In the genomic region with DNA sequence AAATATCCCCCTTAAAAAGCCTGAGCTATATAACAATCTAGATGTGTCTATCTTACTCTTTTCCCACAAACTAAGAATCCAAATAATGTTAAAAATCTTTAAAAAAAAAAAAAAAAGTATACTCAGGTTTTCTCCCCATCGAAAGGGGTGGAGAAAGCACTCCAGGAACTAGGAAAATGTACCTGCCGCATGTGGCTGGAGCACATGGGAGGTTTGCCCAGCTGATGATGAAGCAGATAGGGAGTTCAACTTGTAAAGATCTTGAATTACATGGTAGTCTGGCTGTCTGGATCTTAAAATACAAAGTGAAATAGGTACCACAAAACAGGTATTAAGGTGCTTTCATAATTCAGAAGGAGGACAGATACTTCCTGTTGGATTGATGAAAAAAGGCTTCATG, we compare ENCODE assay signal across 10 cellular contexts. TPM values are rescaled to one million over a fixed set of nuclear protein-coding genes. Genes with fewer than 3 reads are reported as not detected.
A peak's percentile ranks its signal among the peaks of the same experiment; 100 is the strongest.
DNase-seq lines count a peak whose midpoint lies in the region; ATAC-seq lines count a peak whose summit lies in the region.
"Had no signal": no experiment of that assay in that cellular context is flagged by ENCODE, and none has a peak within 500 bp of the region (broad histone marks: within the 10 kb centered on the region; RNA-seq: fewer than 3 reads in every experiment).

No MANE protein-coding gene starts in this region.

- no peak overlapping the region for H4K8ac ChIP-seq in trophoblast cell (ENCODE audit: low read depth, low read length)

- H4K91ac ChIP-seq in trophoblast cell (ENCODE audit: low read depth, low read length) = no peak overlapping the region

- H3K27me3 ChIP-seq in NT2/D1 (ENCODE audit: insufficient read depth, insufficient read length) (no peaks in the 10 kb centered on the region), duodenal mucosa (ENCODE audit: control insufficient read depth in 1 of 2, insufficient read depth in 2 of 2, low read length in 2 of 2) (no peaks in the 10 kb centered on the region), trophoblast cell (ENCODE audit: insufficient read depth, low read length) (no peaks in the 10 kb centered on the region)

- H3K4me2 ChIP-seq in trophoblast cell (ENCODE audit: low read length) = no peak overlapping the region

- H3K4me3 ChIP-seq in NT2/D1 (ENCODE audit: insufficient read length, low read depth) = peak overlapping the region; percentile 92
- peak overlapping the region; percentile 93 to 95 for H3K4me3 ChIP-seq in duodenal mucosa (ENCODE audit: low read depth in 1 of 2, low read length in 2 of 2)
- H3K4me3 ChIP-seq in trophoblast cell (ENCODE audit: low read depth, low read length) = no peak overlapping the region

- H2AFZ ChIP-seq in trophoblast cell (ENCODE audit: insufficient read depth, low read length, poor library complexity) = no peak overlapping the region

- POLR2A ChIA-PET in activated CD4-positive, alpha-beta T cell treated with anti-CD3 and anti-CD28 coated beads for 36 hours (lab: Charles Lee) = interaction anchor here (0.7 to 2.2 kb wide), 2 partner anchors 9 to 116 kb away, joined by 4 to 9 read pairs; a partner anchor contains a TSS

- no peak overlapping the region for H3K14ac ChIP-seq in trophoblast cell (ENCODE audit: low read length)

- no peaks in the 10 kb centered on the region for H3K9me3 Mint-ChIP-seq in activated CD4-positive, alpha-beta T cell treated with anti-CD3 and anti-CD28 coated beads for 36 hours (ENCODE audit: low read depth)

- H3K79me1 ChIP-seq in trophoblast cell (ENCODE audit: low read length) = peaks cover 6% of the 10 kb centered on the region

- H2BK5ac ChIP-seq in trophoblast cell (ENCODE audit: low read depth, low read length, poor library complexity) = no peak overlapping the region

- H3K4me1 Mint-ChIP-seq in activated CD4-positive, alpha-beta T cell treated with anti-CD3 and anti-CD28 coated beads for 36 hours = peaks cover 25% of the 10 kb centered on the region

- no peak overlapping the region for H3K23ac ChIP-seq in trophoblast cell (ENCODE audit: low read length)

- H3K9ac ChIP-seq in NT2/D1 (ENCODE audit: insufficient read length, low read depth) = no peak overlapping the region
- H3K9ac ChIP-seq in duodenal mucosa (ENCODE audit: low read depth in 1 of 2, low read length in 2 of 2) = no peak overlapping the region
- no peak overlapping the region for H3K9ac ChIP-seq in trophoblast cell (ENCODE audit: low read length)

- peak overlapping the region; percentile 86 for H3K4ac ChIP-seq in trophoblast cell (ENCODE audit: low read depth, low read length)

- H3K36me3 ChIP-seq in NT2/D1 (ENCODE audit: insufficient read depth, insufficient read length, low read length) = peaks cover 4% of the 10 kb centered on the region
- peaks cover 0 to 4% of the 10 kb centered on the region in 2 donors for H3K36me3 ChIP-seq in duodenal mucosa (ENCODE audit: control insufficient read depth in 1 of 2, insufficient read depth in 2 of 2, low read length in 2 of 2)
- H3K36me3 ChIP-seq in trophoblast cell (ENCODE audit: control insufficient read depth in 1 of 2, insufficient read depth in 2 of 2, low read length in 2 of 2) = peaks cover 3 to 7% of the 10 kb centered on the region in 2 experiments

- H3K27ac Mint-ChIP-seq in activated CD4-positive, alpha-beta T cell treated with anti-CD3 and anti-CD28 coated beads for 36 hours = peak overlapping the region; percentile 23

- H2BK12ac ChIP-seq in trophoblast cell (ENCODE audit: low read length) = no peak overlapping the region

- intact Hi-C loops in activated CD4-positive, alpha-beta T cell treated with anti-CD3 and anti-CD28 coated beads for 36 hours (cut with DNase I, micrococcal nuclease) = loop anchor here in 1 of 2 experiments (5.0 kb wide), 1 partner anchor 607 kb away; a partner anchor contains a TSS

- peaks cover 21% of the 10 kb centered on the region for H3K36me3 Mint-ChIP-seq in activated CD4-positive, alpha-beta T cell treated with anti-CD3 and anti-CD28 coated beads for 36 hours (ENCODE audit: low read depth)

- H3K79me2 ChIP-seq in trophoblast cell (ENCODE audit: control insufficient read depth, insufficient read depth, low read length, poor library complexity) = peaks cover 8% of the 10 kb centered on the region

- H3K9me3 ChIP-seq in NT2/D1 (ENCODE audit: insufficient read depth, low read length) (no peaks in the 10 kb centered on the region), duodenal mucosa (ENCODE audit: control insufficient read depth in 1 of 2, low read length in 2 of 2) (no peaks in the 10 kb centered on the region), trophoblast cell (ENCODE audit: insufficient read depth, low read depth, low read length) (no peaks in the 10 kb centered on the region)

- no peak overlapping the region for H2AK5ac ChIP-seq in trophoblast cell (ENCODE audit: low read length)

- peak overlapping the region; percentile 95 for H3K4me3 Mint-ChIP-seq in activated CD4-positive, alpha-beta T cell treated with anti-CD3 and anti-CD28 coated beads for 36 hours

- no peak overlapping the region for H4K12ac ChIP-seq in trophoblast cell (ENCODE audit: low read depth, low read length)

- no peaks in the 10 kb centered on the region for H3K27me3 Mint-ChIP-seq in activated CD4-positive, alpha-beta T cell treated with anti-CD3 and anti-CD28 coated beads for 36 hours

- H3K4me1 ChIP-seq in NT2/D1 (ENCODE audit: insufficient read depth, insufficient read length) (no peaks in the 10 kb centered on the region), duodenal mucosa (ENCODE audit: control insufficient read depth in 1 of 2, insufficient read depth in 2 of 2, low read length in 2 of 2) (peaks cover 4 to 23% of the 10 kb centered on the region in 2 donors), trophoblast cell (ENCODE audit: control insufficient read depth in 1 of 2, insufficient read depth in 2 of 2, low read length in 2 of 2) (peaks cover 3 to 7% of the 10 kb centered on the region in 2 experiments)

- no peak overlapping the region for H2BK120ac ChIP-seq in trophoblast cell (ENCODE audit: insufficient read depth, low read length, poor library complexity)

- ATAC-seq in activated CD4-positive, alpha-beta T cell treated with anti-CD3 and anti-CD28 coated beads for 36 hours = no peak
- no peak for ATAC-seq in GM18858 (IDR thresholded peaks at IDR 0.05; ENCODE audit: unreplicated experiment)

- WGBS in trophoblast cell (ENCODE audit: extremely low coverage, insufficient coverage, insufficient read length) = no CpG with 5 or more reads among the region's 2 CpGs

- CTCF ChIA-PET in activated CD4-positive, alpha-beta T cell treated with anti-CD3 and anti-CD28 coated beads for 36 hours (lab: Charles Lee) = interaction anchor here (0.8 to 2.2 kb wide), 3 partner anchors 10 to 217 kb away, joined by 3 to 6 read pairs (median 3); no protein-coding TSS in a partner anchor

- no peak overlapping the region for H3K18ac ChIP-seq in trophoblast cell (ENCODE audit: low read length)

- no peak for DNase-seq in activated CD4-positive, alpha-beta T cell treated with anti-CD3 and anti-CD28 coated beads for 36 hours
- DNase-seq in activated CD4-positive, alpha-beta T cell treated with anti-CD3 and anti-CD28 coated beads, Interleukin-2, amount 50 U/mL, for 1 hour = no peak
- no peak for DNase-seq in NT2/D1 (ENCODE audit: low read depth, low spot score)
- DNase-seq in trophoblast cell = no peak
- DNase-seq in activated CD4-positive, CD25-positive, alpha-beta regulatory T cell (lab: John Stamatoyannopoulos, UW) = no peak
- DNase-seq in mucosa of gallbladder (ENCODE audit: low spot score) = no peak
- DNase-seq: activated CD8-positive, alpha-beta memory T cell treated with anti-CD3 and anti-CD28 coated beads, Interleukin-2, amount 50 U/mL, for 4 hours; stimulated activated CD4-positive, alpha-beta T cell treated with anti-CD3 and anti-CD28 coated beads, Interleukin-2, amount 100 ng/mL, for 48 hours had no signal

- H3K27ac ChIP-seq in duodenal mucosa (ENCODE audit: low read depth, low read length) (no peak overlapping the region), trophoblast cell (ENCODE audit: low read depth, low read length) (no peak overlapping the region)

RNA-seq across cellular contexts. Expression of a gene that starts 8.8 kb away (rescaled TPM):
- not detected for total RNA-seq in activated CD4-positive, alpha-beta T cell treated with anti-CD3 and anti-CD28 coated beads for 36 hours
- 0.01 TPM in 1 of 2 replicates, not detected in the other for polyA plus RNA-seq in trophoblast cell (2013)
- total RNA-seq in mucosa of gallbladder = not detected

RNA-seq across cellular contexts. Expression of a gene that starts 9.0 kb away (rescaled TPM):
- total RNA-seq in activated CD4-positive, alpha-beta T cell treated with anti-CD3 and anti-CD28 coated beads for 36 hours = 1 to 10 TPM; 5.7 to 6.1 TPM
- 3.6 and 4.0 TPM in 2 replicates for polyA plus RNA-seq in trophoblast cell (2013)
- 7.5 TPM for total RNA-seq in mucosa of gallbladder

RNA-seq across cellular contexts. Expression of a gene that starts 17.7 kb away (rescaled TPM):
- 100 to 1,000 TPM; 166 to 184 TPM for total RNA-seq in activated CD4-positive, alpha-beta T cell treated with anti-CD3 and anti-CD28 coated beads for 36 hours
- polyA plus RNA-seq in trophoblast cell (2013) = 74.9 and 77.3 TPM in 2 replicates
- 162 TPM for total RNA-seq in mucosa of gallbladder

RNA-seq across cellular contexts. Expression of a gene that starts 31.9 kb away (rescaled TPM):
- 10 to 100 TPM; 23.3 to 23.7 TPM for total RNA-seq in activated CD4-positive, alpha-beta T cell treated with anti-CD3 and anti-CD28 coated beads for 36 hours
- not detected in 2 replicates for polyA plus RNA-seq in trophoblast cell (2013)
- total RNA-seq in mucosa of gallbladder = 3.3 TPM
